In the genomic region with DNA sequence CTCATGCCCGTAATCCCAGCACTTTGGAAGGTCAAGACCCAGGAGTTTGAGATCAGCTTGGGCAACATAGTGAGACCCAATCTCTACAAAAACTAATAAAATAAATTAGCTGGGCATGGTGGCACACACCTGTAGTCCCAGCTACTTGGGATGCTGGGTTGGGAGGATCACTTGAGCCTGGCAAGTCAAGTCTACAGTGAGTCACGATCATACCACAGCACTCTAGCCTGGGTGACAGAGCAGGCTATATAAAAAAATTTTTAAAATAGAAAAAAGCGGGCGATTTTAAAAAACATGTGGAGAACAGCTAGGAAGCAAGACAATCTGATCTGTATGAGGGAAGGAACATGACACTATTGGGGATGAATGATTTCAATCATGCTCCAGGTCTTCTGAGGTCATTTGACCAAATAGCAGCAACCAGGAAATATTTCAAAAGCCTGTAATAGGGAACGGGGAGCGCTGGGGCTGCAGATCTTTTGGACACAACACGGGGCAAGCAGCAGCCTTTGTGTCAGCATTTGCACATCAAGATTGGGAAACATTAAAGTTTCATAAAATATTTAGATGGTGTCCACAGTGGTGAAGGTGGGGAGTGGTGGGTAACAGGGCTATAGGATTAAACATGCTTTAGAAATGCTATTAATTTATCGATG, we compare ENCODE assay signal across 16 cellular contexts.
"Had no signal": no experiment of that assay in that cellular context is flagged by ENCODE, and none has a peak within 500 bp of the region (broad histone marks: within the 10 kb centered on the region; RNA-seq: fewer than 3 reads in every experiment).

No MANE protein-coding gene starts in this region.

- H3K4me1 ChIP-seq: parathyroid adenoma, prostate gland, testis had no signal

- H3K36me3 Mint-ChIP-seq: naive B cell; stimulated activated memory B cell treated with anti-CD40 and anti-IgM and Interleukin-4, amounts not matched to agents 10 μg/mL and 1 μg/mL and 100 μg/mL, for 72 hours had no signal

- H3K27ac ChIP-seq: parathyroid adenoma, prostate gland, spleen, testis had no signal

- H3K27ac Mint-ChIP-seq: naive B cell; nephron progenitor cell; stimulated activated memory B cell treated with anti-CD40 and anti-IgM and Interleukin-4, amounts not matched to agents 10 μg/mL and 1 μg/mL and 100 μg/mL, for 72 hours; stimulated activated naive CD8-positive, alpha-beta T cell treated with anti-CD3 and anti-CD28 coated beads, Interleukin-15, amount 100 ng/mL, for 72 hours had no signal

- DNase-seq: erythroblast; islet precursor cell; mesendoderm; naive B cell; nephron progenitor cell; spleen; stimulated activated CD4-positive, alpha-beta T cell treated with anti-CD3 and anti-CD28 coated beads, Interleukin-15, amount 100 ng/mL, for 24 hours; stimulated activated CD4-positive, alpha-beta T cell treated with anti-CD3 and anti-CD28 coated beads, Interleukin-1b, Interleukin-23, amount 100 ng/mL, for 48 hours; stimulated activated CD4-positive, alpha-beta T cell treated with anti-CD3 and anti-CD28 coated beads, Interleukin-4, amount 100 ng/mL, for 24 hours; stimulated activated naive CD8-positive, alpha-beta T cell treated with anti-CD3 and anti-CD28 coated beads, Interleukin-15, amount 100 ng/mL, for 72 hours; testis had no signal

- H3K27me3 Mint-ChIP-seq: naive B cell; stimulated activated naive CD8-positive, alpha-beta T cell treated with anti-CD3 and anti-CD28 coated beads, Interleukin-15, amount 100 ng/mL, for 72 hours had no signal

- H3K4me3 Mint-ChIP-seq: naive B cell; nephron progenitor cell; stimulated activated memory B cell treated with anti-CD40 and anti-IgM and Interleukin-4, amounts not matched to agents 10 μg/mL and 1 μg/mL and 100 μg/mL, for 72 hours; stimulated activated naive CD8-positive, alpha-beta T cell treated with anti-CD3 and anti-CD28 coated beads, Interleukin-15, amount 100 ng/mL, for 72 hours had no signal

- H3K4me3 ChIP-seq: prostate gland, spleen, testis, tibial nerve had no signal

- H2AFZ ChIP-seq: parathyroid adenoma had no signal

- H3K79me2 ChIP-seq: parathyroid adenoma had no signal

- H3K36me3 ChIP-seq: prostate gland, spleen, tibial nerve had no signal

- ATAC-seq: sciatic nerve; stimulated activated memory B cell treated with anti-CD40 and anti-IgM and Interleukin-4, amounts not matched to agents 10 μg/mL and 1 μg/mL and 100 μg/mL, for 72 hours; stimulated activated naive CD8-positive, alpha-beta T cell treated with anti-CD3 and anti-CD28 coated beads, Interleukin-15, amount 100 ng/mL, for 72 hours had no signal

- H3K9me3 ChIP-seq: prostate gland, spleen, testis, tibial nerve had no signal

- H3K4me1 Mint-ChIP-seq: nephron progenitor cell had no signal

- H3K27me3 ChIP-seq: spleen, testis, tibial nerve had no signal

- H3K9ac ChIP-seq: parathyroid adenoma had no signal

- H3K9me3 Mint-ChIP-seq: naive B cell; nephron progenitor cell; stimulated activated memory B cell treated with anti-CD40 and anti-IgM and Interleukin-4, amounts not matched to agents 10 μg/mL and 1 μg/mL and 100 μg/mL, for 72 hours; stimulated activated naive CD8-positive, alpha-beta T cell treated with anti-CD3 and anti-CD28 coated beads, Interleukin-15, amount 100 ng/mL, for 72 hours had no signal
